ENCODE assay signal across 8 cellular contexts in genomic region chr9:33447404-33448158, GRCh38. TPM values are rescaled to one million over a fixed set of nuclear protein-coding genes. Genes with fewer than 3 reads are reported as not detected.
DNase-seq lines count a peak whose midpoint lies in the region; ATAC-seq and TF ChIP-seq lines count a peak whose summit lies in the region.

TSS of gene AQP3 (minus strand) at chr9:33447593. CDS start at chr9:33447530, 63 bp downstream.

- peak; percentile 12 to 49 for TF ChIP-seq CTCF in brain (conservative IDR thresholded peaks at IDR 0.05)

- peak within 1 kb of the TSS; percentile 95 for H3K27ac Mint-ChIP-seq in T-helper 2 cell treated with Interferon-gamma antibody and Interleukin-4, amounts not matched to agents 5 μg/mL and 100 μg/mL, for 36 hours
- H3K27ac Mint-ChIP-seq in brain: peak within 1 kb of the TSS in 4 of 5 experiments; percentile 58 to 84 (median 64)

- H3K9me3 Mint-ChIP-seq in T-helper 2 cell treated with Interferon-gamma antibody and Interleukin-4, amounts not matched to agents 5 μg/mL and 100 μg/mL, for 36 hours: no peaks in the 10 kb centered on the region
- H3K9me3 Mint-ChIP-seq in brain: peaks cover 0 to 2% (median 0%) of the 10 kb centered on the region in 5 experiments

- H3K4me1 Mint-ChIP-seq in T-helper 2 cell treated with Interferon-gamma antibody and Interleukin-4, amounts not matched to agents 5 μg/mL and 100 μg/mL, for 36 hours (ENCODE audit: low read depth): peaks cover 40% of the 10 kb centered on the region
- peaks cover 33% of the 10 kb centered on the region for H3K4me1 Mint-ChIP-seq in brain

- H3K4me3 Mint-ChIP-seq in T-helper 2 cell treated with Interferon-gamma antibody and Interleukin-4, amounts not matched to agents 5 μg/mL and 100 μg/mL, for 36 hours: peak within 1 kb of the TSS; percentile 89
- H3K4me3 Mint-ChIP-seq in brain: peak within 1 kb of the TSS; percentile 78 to 89 (median 81)

- DNase-seq in NCI-H2107 (lab: John Stamatoyannopoulos, UW) (peak; percentile 23), NCI-H2107 treated with DMSO at 0.1 percent for 48 hours (lab: John Stamatoyannopoulos, UW; ENCODE audit: unreplicated experiment) (no peak), Kasumi-1 (lab: John Stamatoyannopoulos, UW) (peak; percentile 34 to 42), iPS-NIHi7 (ENCODE audit: extremely low spot score) (peak; percentile 80)
- DNase-seq in T-helper 2 cell treated with Interferon-gamma antibody and Interleukin-4, amounts not matched to agents 5 μg/mL and 100 μg/mL, for 36 hours (ENCODE audit: low spot score): peak; percentile 63
- DNase-seq in stimulated activated CD4-positive, alpha-beta T cell treated with anti-CD3 and anti-CD28 coated beads, Interleukin-12 subunit alpha, Interleukin-12 subunit beta, amount 100 ng/mL, for 24 hours (ENCODE audit: low read depth in 2 of 2): peak; percentile 36 to 45

- peaks cover 2% of the 10 kb centered on the region for H3K27me3 Mint-ChIP-seq in T-helper 2 cell treated with Interferon-gamma antibody and Interleukin-4, amounts not matched to agents 5 μg/mL and 100 μg/mL, for 36 hours (ENCODE audit: low read depth)
- H3K27me3 Mint-ChIP-seq in brain: peaks cover 25% of the 10 kb centered on the region

- no peak for ATAC-seq in GM18520 (IDR thresholded peaks at IDR 0.05; ENCODE audit: unreplicated experiment)

- H3K36me3 Mint-ChIP-seq in T-helper 2 cell treated with Interferon-gamma antibody and Interleukin-4, amounts not matched to agents 5 μg/mL and 100 μg/mL, for 36 hours (ENCODE audit: low read depth): peaks cover 17% of the 10 kb centered on the region
- H3K36me3 Mint-ChIP-seq in brain: no peaks in the 10 kb centered on the region

RNA-seq across cellular contexts. Expression of gene AQP3, which starts in this region (rescaled TPM):
- 0.90 TPM for polyA plus RNA-seq in brain (ENCODE audit: insufficient read depth, low read depth, low replicate concordance)
